Comparison of ENCODE assay signal across 1 cellular context in the genomic region with DNA sequence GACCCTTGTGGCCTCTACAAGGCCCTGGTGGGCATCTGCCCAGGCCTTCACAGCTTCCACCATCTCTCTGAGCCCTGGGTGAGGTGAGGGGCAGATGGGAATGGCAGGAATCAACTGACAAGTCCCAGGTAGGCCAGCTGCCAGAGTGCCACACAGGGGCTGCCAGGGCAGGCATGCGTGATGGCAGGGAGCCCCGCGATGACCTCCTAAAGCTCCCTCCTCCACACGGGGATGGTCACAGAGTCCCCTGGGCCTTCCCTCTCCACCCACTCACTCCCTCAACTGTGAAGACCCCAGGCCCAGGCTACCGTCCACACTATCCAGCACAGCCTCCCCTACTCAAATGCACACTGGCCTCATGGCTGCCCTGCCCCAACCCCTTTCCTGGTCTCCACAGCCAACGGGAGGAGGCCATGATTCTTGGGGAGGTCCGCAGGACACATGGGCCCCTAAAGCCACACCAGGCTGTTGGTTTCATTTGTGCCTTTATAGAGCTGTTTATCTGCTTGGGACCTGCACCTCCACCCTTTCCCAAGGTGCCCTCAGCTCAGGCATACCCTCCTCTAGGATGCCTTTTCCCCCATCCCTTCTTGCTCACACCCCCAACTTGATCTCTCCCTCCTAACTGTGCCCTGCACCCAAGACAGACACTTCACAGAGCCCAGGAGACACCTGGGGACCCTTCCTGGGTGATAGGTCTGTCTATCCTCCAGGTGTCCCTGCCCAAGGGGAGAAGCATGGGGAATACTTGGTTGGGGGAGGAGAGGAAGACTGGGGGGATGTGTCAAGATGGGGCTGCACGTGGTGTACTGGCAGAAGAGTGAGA.
TF ChIP-seq lines count a peak whose summit lies in the region.

No MANE protein-coding gene starts in this region.

TF ChIP-seq in K562, 482 proteins besides CTCF, POLR2A, EP300 and RAD21 (continued from another document):
- TF ChIP-seq PRDM10 (IDR thresholded peaks at IDR 0.05; ENCODE audit: partially characterized antibody): peak; percentile 21
